8 cellular contexts compared by ENCODE assay signal in the genomic region with DNA sequence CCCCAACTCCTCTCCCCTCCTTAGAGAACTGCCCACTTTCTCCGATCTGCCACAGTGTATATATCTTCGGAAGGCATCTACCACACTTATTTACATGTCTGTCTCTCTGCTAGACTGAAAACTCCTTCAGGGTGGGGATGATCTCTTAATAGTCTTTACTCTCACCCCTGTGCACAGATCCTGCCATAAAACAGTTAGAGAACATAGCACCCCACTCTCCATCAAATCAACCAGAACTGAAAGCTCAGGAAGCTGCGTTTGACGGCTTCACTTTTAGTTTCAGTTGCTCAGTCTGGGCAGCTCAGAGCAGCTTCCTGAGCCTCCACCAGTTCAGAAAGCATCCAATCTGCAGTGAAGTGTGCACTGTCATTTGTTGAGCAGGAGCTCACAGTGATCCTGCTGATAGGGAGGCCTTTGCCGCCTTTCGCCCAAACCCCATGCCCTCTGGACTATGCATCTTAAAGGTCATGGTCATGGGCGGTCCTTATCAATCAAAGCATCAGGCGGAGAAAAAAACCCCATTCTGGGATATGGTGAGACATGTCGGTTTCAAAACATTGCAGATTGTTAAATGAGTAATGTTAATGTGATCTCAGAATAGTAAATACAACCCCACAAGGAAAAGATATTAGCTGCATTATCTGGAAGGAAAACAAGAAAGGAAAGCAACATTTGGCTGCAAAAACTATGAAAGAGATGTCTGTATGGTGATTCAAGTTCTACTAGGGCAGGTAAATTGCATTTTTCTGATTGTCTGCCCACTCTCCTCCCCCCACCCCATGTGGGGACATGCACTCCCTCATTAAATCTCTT.
A peak's percentile ranks its signal among the peaks of the same experiment; 100 is the strongest.
DNase-seq lines count a peak whose midpoint lies in the region; ATAC-seq and TF ChIP-seq lines count a peak whose summit lies in the region.

No MANE protein-coding gene starts in this region.

- in situ Hi-C loops in Panc1 (cut with HindIII; ENCODE audit: low pct_unique_long_range_greater_than_20kb, low sequenced_read_pairs) = no loop called here

- no peaks in the 10 kb centered on the region for H3K27me3 Mint-ChIP-seq in activated naive CD4-positive, alpha-beta T cell treated with anti-CD3 and anti-CD28 coated beads, Interleukin-2, amount 10 ng/mL, durations not matched to agents 7 days and 5 days

- DNase-seq in Panc1 (ENCODE audit: low read depth, low spot score) (no peak), left lung (peak in 1 of 2 donors; percentile 47), NCI-H526 (lab: John Stamatoyannopoulos, UW) (no peak), NCI-H1105 (lab: John Stamatoyannopoulos, UW) (no peak)
- peak; percentile 79 for DNase-seq in activated naive CD4-positive, alpha-beta T cell treated with anti-CD3 and anti-CD28 coated beads, Interleukin-2, amount 10 ng/mL, durations not matched to agents 7 days and 5 days
- peak; percentile 50 for DNase-seq in stimulated activated CD8-positive, alpha-beta memory T cell treated with anti-CD3 and anti-CD28 coated beads, Interleukin-7, amount 100 ng/mL, for 4 hours (ENCODE audit: low read depth in 2 of 2)

- POLR2A ChIA-PET in Panc1 (lab: Charles Lee) = no interaction called here

- H3K4me3 ChIP-seq in GM12875 (ENCODE audit: low read depth, low read length) (peak overlapping the region; percentile 13), Panc1 (ENCODE audit: low read depth in 2 of 2, low read length in 2 of 2) (0 out of 4 replicates have a peak overlapping the region, but pooled peaks of 1 of the 2 experiments have one; percentile 0), left lung (peak overlapping the region in 1 of 2 donors; percentile 7)

- H3K9me3 Mint-ChIP-seq in activated naive CD4-positive, alpha-beta T cell treated with anti-CD3 and anti-CD28 coated beads, Interleukin-2, amount 10 ng/mL, durations not matched to agents 7 days and 5 days = no peaks in the 10 kb centered on the region

- H3K27ac Mint-ChIP-seq in activated naive CD4-positive, alpha-beta T cell treated with anti-CD3 and anti-CD28 coated beads, Interleukin-2, amount 10 ng/mL, durations not matched to agents 7 days and 5 days = no peak overlapping the region

- peaks cover 24% of the 10 kb centered on the region for H3K4me1 Mint-ChIP-seq in activated naive CD4-positive, alpha-beta T cell treated with anti-CD3 and anti-CD28 coated beads, Interleukin-2, amount 10 ng/mL, durations not matched to agents 7 days and 5 days

- H3K27ac ChIP-seq in Panc1 (ENCODE audit: low read length) = no peak overlapping the region
- peak overlapping the region; percentile 63 to 93 for H3K27ac ChIP-seq in left lung

- peaks cover 12% of the 10 kb centered on the region for H3K4me1 ChIP-seq in Panc1 (ENCODE audit: control insufficient read depth, insufficient read depth, low read length)
- H3K4me1 ChIP-seq in left lung = peaks cover 10 to 69% of the 10 kb centered on the region in 2 donors

- H3K27me3 ChIP-seq in Panc1 (ENCODE audit: control insufficient read depth, insufficient read depth, low read length) (no peaks in the 10 kb centered on the region), left lung (no peaks in the 10 kb centered on the region)

- peak; percentile 55 for ATAC-seq in HG02798 (IDR thresholded peaks at IDR 0.05; ENCODE audit: poor library complexity, unreplicated experiment)
- peak; percentile 76 for ATAC-seq in Panc1
- peak; percentile 64 for ATAC-seq in left lung

- intact Hi-C loops in Panc1 (cut with micrococcal nuclease; ENCODE audit: unreplicated experiment) = no loop called here
- intact Hi-C loops in left lung (cut with DNase I) = no loop called here

- H3K36me3 ChIP-seq in Panc1 (ENCODE audit: control insufficient read depth, insufficient read depth, low read length) (no peaks in the 10 kb centered on the region), left lung (no peaks in the 10 kb centered on the region)

- TF ChIP-seq CTCF in GM12875 (IDR thresholded peaks at IDR 0.05; ENCODE audit: borderline replicate concordance, insufficient read depth, low read depth, low read length) = no peak
- no peak for TF ChIP-seq CTCF in Panc1 (IDR thresholded peaks at IDR 0.05)
- no peak for TF ChIP-seq CTCF in left lung (IDR thresholded peaks at IDR 0.05)

- no TSS peak for BruUV-seq in Panc1 (replicated peaks; lab: Mats Ljungman, UMichigan)

- no peak overlapping the region for H3K4me3 Mint-ChIP-seq in activated naive CD4-positive, alpha-beta T cell treated with anti-CD3 and anti-CD28 coated beads, Interleukin-2, amount 10 ng/mL, durations not matched to agents 7 days and 5 days

- CTCF ChIA-PET in Panc1 (lab: Charles Lee) = no interaction called here
- CTCF ChIA-PET in activated naive CD4-positive, alpha-beta T cell treated with anti-CD3 and anti-CD28 coated beads, Interleukin-2, amount 10 ng/mL, durations not matched to agents 7 days and 5 days (lab: Charles Lee) = interaction anchor here (0.6 to 3.1 kb wide), 10 partner anchors 14 to 906 kb away, joined by 3 to 14 read pairs (median 4); no protein-coding TSS in a partner anchor

- no peaks in the 10 kb centered on the region for H3K36me3 Mint-ChIP-seq in activated naive CD4-positive, alpha-beta T cell treated with anti-CD3 and anti-CD28 coated beads, Interleukin-2, amount 10 ng/mL, durations not matched to agents 7 days and 5 days

- no peaks in the 10 kb centered on the region for H3K9me3 ChIP-seq in Panc1 (ENCODE audit: control insufficient read depth, insufficient read depth, low read depth, low read length)
- H3K9me3 ChIP-seq in left lung = no peaks in the 10 kb centered on the region

Comparison
In these comparisons a context has a peak if more than half of its experiments do, and no peak if none do; other contexts are left out.
1. DNase-seq: peak in activated naive CD4-positive, alpha-beta T cell treated with anti-CD3 and anti-CD28 coated beads, Interleukin-2, amount 10 ng/mL, durations not matched to agents 7 days and 5 days (single experiment) and stimulated activated CD8-positive, alpha-beta memory T cell treated with anti-CD3 and anti-CD28 coated beads, Interleukin-7, amount 100 ng/mL, for 4 hours (2 of 2); none in Panc1 (single experiment), NCI-H526 (0 of 2) and NCI-H1105 (single experiment).
2. Peak in every context shown above with its lines, with median percentiles within 50 percentile points of each other: ATAC-seq.